8 cellular contexts compared by ENCODE assay signal in genomic region chr11:134045799-134046635, GRCh38. TPM values are rescaled to one million over a fixed set of nuclear protein-coding genes. Genes with fewer than 3 reads are reported as not detected.
A peak's percentile ranks its signal among the peaks of the same experiment; 100 is the strongest.
DNase-seq lines count a peak whose midpoint lies in the region; ATAC-seq and TF ChIP-seq lines count a peak whose summit lies in the region.

No MANE protein-coding gene starts in this region.

- H4K5ac ChIP-seq in mesendoderm (ENCODE audit: low read length), result no peak overlapping the region

- H3K27me3 Mint-ChIP-seq in CD8-positive, alpha-beta T cell (ENCODE audit: low read depth), result peaks cover 7% of the 10 kb centered on the region
- peaks cover 19% of the 10 kb centered on the region for H3K27me3 Mint-ChIP-seq in activated naive CD8-positive, alpha-beta T cell treated with anti-CD3 and anti-CD28 coated beads, Interleukin-2, amount 10 ng/mL, durations not matched to agents 7 days and 5 days

- H3K9ac ChIP-seq in mesendoderm (ENCODE audit: low read length), result no peak overlapping the region

- peak; percentile 68 for ATAC-seq in CD8-positive, alpha-beta T cell
- ATAC-seq in activated naive CD8-positive, alpha-beta T cell treated with anti-CD3 and anti-CD28 coated beads, Interleukin-2, amount 10 ng/mL, durations not matched to agents 7 days and 5 days (ENCODE audit: low read depth), result peak; percentile 75
- ATAC-seq in HG03135 (IDR thresholded peaks at IDR 0.05; ENCODE audit: unreplicated experiment), result no peak

- no peak overlapping the region for H3K27ac ChIP-seq in CD8-positive, alpha-beta T cell (ENCODE audit: low read depth, low read length)
- no peak overlapping the region for H3K27ac ChIP-seq in mesendoderm (ENCODE audit: low read depth, low read length)
- H3K27ac ChIP-seq in OCI-LY7 (ENCODE audit: low read depth, low read length, poor library complexity, severe bottlenecking), result no peak overlapping the region

- no peaks in the 10 kb centered on the region for H3K9me2 ChIP-seq in OCI-LY7 (ENCODE audit: insufficient read depth, low read length)

- no peak overlapping the region for H3K4ac ChIP-seq in mesendoderm (ENCODE audit: low read depth, low read length)

- H3K4me3 Mint-ChIP-seq in CD8-positive, alpha-beta T cell, result no peak overlapping the region
- H3K4me3 Mint-ChIP-seq in activated naive CD8-positive, alpha-beta T cell treated with anti-CD3 and anti-CD28 coated beads, Interleukin-2, amount 10 ng/mL, durations not matched to agents 7 days and 5 days, result no peak overlapping the region

- H4K8ac ChIP-seq in mesendoderm (ENCODE audit: low read depth, low read length), result no peak overlapping the region

- no CpG with 5 or more reads among the region's 25 CpGs for WGBS in mesendoderm (ENCODE audit: extremely low coverage, insufficient coverage, low lambda C conversion rate)

- TF ChIP-seq CTCF in CD8-positive, alpha-beta T cell (IDR thresholded peaks at IDR 0.05), result peak; percentile 45
- TF ChIP-seq CTCF in OCI-LY7 (conservative IDR thresholded peaks at IDR 0.05; ENCODE audit: low read length), result no peak

- no peak overlapping the region for H3K23ac ChIP-seq in mesendoderm (ENCODE audit: low read length)

- no TSS peak for BruUV-seq in OCI-LY7 (replicated peaks; lab: Mats Ljungman, UMichigan)

- H3K4me1 ChIP-seq in CD8-positive, alpha-beta T cell (ENCODE audit: insufficient read depth, low read length), result peaks cover 9% of the 10 kb centered on the region
- H3K4me1 ChIP-seq in mesendoderm (ENCODE audit: control insufficient read depth, low read depth, low read length), result peaks cover 8% of the 10 kb centered on the region
- H3K4me1 ChIP-seq in OCI-LY7 (ENCODE audit: insufficient read depth, low read length, poor library complexity, severe bottlenecking), result no peaks in the 10 kb centered on the region

- H3K79me2 ChIP-seq in mesendoderm (ENCODE audit: control insufficient read depth, insufficient read depth, low read length) (no peaks in the 10 kb centered on the region), OCI-LY7 (ENCODE audit: insufficient read depth, low read depth, low read length) (no peaks in the 10 kb centered on the region)

- CTCF ChIA-PET in CD8-positive, alpha-beta T cell (lab: Charles Lee), result interaction anchor here (0.7 to 4.1 kb wide), 18 partner anchors 9 to 128 kb away, joined by 3 to 31 read pairs (median 4); no protein-coding TSS in a partner anchor
- CTCF ChIA-PET in OCI-LY7 (lab: Charles Lee; ENCODE audit: unreplicated experiment), result interaction anchor here (0.7 kb wide), 1 partner anchor 122 kb away, joined by 6 read pairs; no protein-coding TSS in a partner anchor

- peaks cover 5% of the 10 kb centered on the region for H3K4me1 Mint-ChIP-seq in CD8-positive, alpha-beta T cell (ENCODE audit: low read depth)
- H3K4me1 Mint-ChIP-seq in activated naive CD8-positive, alpha-beta T cell treated with anti-CD3 and anti-CD28 coated beads, Interleukin-2, amount 10 ng/mL, durations not matched to agents 7 days and 5 days, result peaks cover 13% of the 10 kb centered on the region

- DNase-seq in CD8-positive, alpha-beta T cell, result peak in 2 of 7 experiments; percentile 50
- DNase-seq in NCI-H1092 (lab: John Stamatoyannopoulos, UW) (peak; percentile 73), mesendoderm (peak; percentile 60), glomerular visceral epithelial cell (ENCODE audit: extremely low spot score) (no peak), OCI-LY7 (ENCODE audit: low spot score) (no peak)
- DNase-seq in activated naive CD8-positive, alpha-beta T cell treated with anti-CD3 and anti-CD28 coated beads, Interleukin-2, amount 10 ng/mL, durations not matched to agents 7 days and 5 days, result peak; percentile 64
- DNase-seq in stimulated activated CD8-positive, alpha-beta memory T cell treated with anti-CD3 and anti-CD28 coated beads, Interleukin-4, amount 100 ng/mL, for 48 hours, result no peak

- no peak overlapping the region for H2AFZ ChIP-seq in OCI-LY7 (ENCODE audit: low read length)

- H3K4me3 ChIP-seq in CD8-positive, alpha-beta T cell (ENCODE audit: low read depth, low read length), result no peak overlapping the region
- H3K4me3 ChIP-seq in mesendoderm (ENCODE audit: low read length), result no peak overlapping the region
- no peak overlapping the region for H3K4me3 ChIP-seq in OCI-LY7 (ENCODE audit: low read depth, low read length, poor library complexity, severe bottlenecking)

- H3K9me3 Mint-ChIP-seq in CD8-positive, alpha-beta T cell, result no peaks in the 10 kb centered on the region
- H3K9me3 Mint-ChIP-seq in activated naive CD8-positive, alpha-beta T cell treated with anti-CD3 and anti-CD28 coated beads, Interleukin-2, amount 10 ng/mL, durations not matched to agents 7 days and 5 days, result no peaks in the 10 kb centered on the region

- no peaks in the 10 kb centered on the region for H3K27me3 ChIP-seq in CD8-positive, alpha-beta T cell (ENCODE audit: insufficient read depth, low read length)
- H3K27me3 ChIP-seq in mesendoderm (ENCODE audit: insufficient read depth, low read length, poor library complexity), result no peaks in the 10 kb centered on the region

- intact Hi-C loops in CD8-positive, alpha-beta T cell (cut with DNase I, micrococcal nuclease), result loop anchor here (1.0 kb wide), 3 partner anchors 32 to 119 kb away; no protein-coding TSS in a partner anchor
- intact Hi-C loops in OCI-LY7 (cut with micrococcal nuclease; ENCODE audit: unreplicated experiment), result no loop called here

- H2BK5ac ChIP-seq in mesendoderm (ENCODE audit: low read length), result no peak overlapping the region

- no peaks in the 10 kb centered on the region for H4K20me1 ChIP-seq in OCI-LY7 (ENCODE audit: insufficient read depth, low read length)

- no peak overlapping the region for H3K27ac Mint-ChIP-seq in CD8-positive, alpha-beta T cell
- peak overlapping the region; percentile 23 for H3K27ac Mint-ChIP-seq in activated naive CD8-positive, alpha-beta T cell treated with anti-CD3 and anti-CD28 coated beads, Interleukin-2, amount 10 ng/mL, durations not matched to agents 7 days and 5 days

- no peaks in the 10 kb centered on the region for H3K36me3 Mint-ChIP-seq in CD8-positive, alpha-beta T cell
- H3K36me3 Mint-ChIP-seq in activated naive CD8-positive, alpha-beta T cell treated with anti-CD3 and anti-CD28 coated beads, Interleukin-2, amount 10 ng/mL, durations not matched to agents 7 days and 5 days, result no peaks in the 10 kb centered on the region

- H3K79me1 ChIP-seq in mesendoderm (ENCODE audit: low read length), result no peaks in the 10 kb centered on the region

- no peak overlapping the region for H2BK120ac ChIP-seq in mesendoderm (ENCODE audit: low read depth, low read length)

- POLR2A ChIA-PET in CD8-positive, alpha-beta T cell (lab: Charles Lee), result no interaction called here
- POLR2A ChIA-PET in activated naive CD8-positive, alpha-beta T cell treated with anti-CD3 and anti-CD28 coated beads, Interleukin-2, amount 10 ng/mL, durations not matched to agents 7 days and 5 days (lab: Charles Lee), result interaction anchor here (0.6 to 1.2 kb wide), 3 partner anchors 11 to 118 kb away, joined by 3 to 5 read pairs (median 3); no protein-coding TSS in a partner anchor
- POLR2A ChIA-PET in OCI-LY7 (lab: Charles Lee), result no interaction called here

- no peak overlapping the region for H3K18ac ChIP-seq in mesendoderm (ENCODE audit: low read length)

- H3K56ac ChIP-seq in mesendoderm (ENCODE audit: low read length), result peak overlapping the region; percentile 32

- H2AK5ac ChIP-seq in mesendoderm (ENCODE audit: low read length), result no peak overlapping the region

- H3K4me2 ChIP-seq in mesendoderm (ENCODE audit: low read length) (no peak overlapping the region), OCI-LY7 (ENCODE audit: low read length) (no peak overlapping the region)

- H2BK15ac ChIP-seq in mesendoderm (replicated peaks; ENCODE audit: low read depth), result no peak overlapping the region

- no peaks in the 10 kb centered on the region for H3K36me3 ChIP-seq in CD8-positive, alpha-beta T cell (ENCODE audit: insufficient read depth, low read length)
- H3K36me3 ChIP-seq in mesendoderm (ENCODE audit: control insufficient read depth, insufficient read depth, low read length) (no peaks in the 10 kb centered on the region), OCI-LY7 (ENCODE audit: insufficient read depth, low read length) (no peaks in the 10 kb centered on the region)

- H3K9me3 ChIP-seq in CD8-positive, alpha-beta T cell (ENCODE audit: low read length), result no peaks in the 10 kb centered on the region
- no peaks in the 10 kb centered on the region for H3K9me3 ChIP-seq in OCI-LY7 (ENCODE audit: low read length)

RNA-seq across cellular contexts. Expression of gene JAM3, which starts 22.9 kb away (rescaled TPM):
- 10 to 100 TPM; 12.1 to 15.2 TPM for total RNA-seq in CD8-positive, alpha-beta T cell
- total RNA-seq in activated naive CD8-positive, alpha-beta T cell treated with anti-CD3 and anti-CD28 coated beads, Interleukin-2, amount 10 ng/mL, durations not matched to agents 7 days and 5 days, result 10 to 100 TPM; 21.1 to 23.7 TPM
- polyA plus RNA-seq in mesendoderm (2013, experiment 1 of 2), result 21.5 TPM
- polyA plus RNA-seq in mesendoderm (2013, experiment 2 of 2), result 21.3 TPM
- total RNA-seq in OCI-LY7 (2014; rRNA removed; shearing (Covaris generic)), result not detected in 2 replicates
- not detected in 2 replicates for total RNA-seq in OCI-LY7 (2022)

Comparison
In these comparisons a context has a peak if more than half of its experiments do, and no peak if none do; other contexts are left out.
1. DNase-seq: peak in NCI-H1092 (single experiment), activated naive CD8-positive, alpha-beta T cell treated with anti-CD3 and anti-CD28 coated beads, Interleukin-2, amount 10 ng/mL, durations not matched to agents 7 days and 5 days (single experiment) and mesendoderm (single experiment); none in stimulated activated CD8-positive, alpha-beta memory T cell treated with anti-CD3 and anti-CD28 coated beads, Interleukin-4, amount 100 ng/mL, for 48 hours (single experiment), glomerular visceral epithelial cell (single experiment) and OCI-LY7 (single experiment).
2. RNA of gene JAM3, which starts 22.9 kb away (total RNA-seq): 21.1 to 23.7 TPM in activated naive CD8-positive, alpha-beta T cell treated with anti-CD3 and anti-CD28 coated beads, Interleukin-2, amount 10 ng/mL, durations not matched to agents 7 days and 5 days and 12.1 to 15.2 TPM in CD8-positive, alpha-beta T cell; not detected in OCI-LY7; every median in the first group is over 10 times any median in the second.